In genomic region chr4:102501635-102502382, GRCh38 we compare ENCODE assay signal across 1 cellular context.
TF ChIP-seq lines count a peak whose summit lies in the region.

No MANE protein-coding gene starts in this region.

TF ChIP-seq in HepG2, 621 proteins besides CTCF, POLR2A, EP300 and RAD21 (continued from another document and continues in another):
- TF ChIP-seq KDM2A (CRISPR knock-in tag; IDR thresholded peaks at IDR 0.05; ENCODE audit: borderline replicate concordance, low read depth) (peak; percentile 77; the same call in 1 of the 2 replicates), MATR3 (CRISPR knock-in tag; IDR thresholded peaks at IDR 0.05) (no peak), USF2 (IDR thresholded peaks at IDR 0.05; ENCODE audit: low read depth, low read length) (no peak), USF2 (CRISPR knock-in tag; IDR thresholded peaks at IDR 0.05; ENCODE audit: borderline replicate concordance) (no peak), RFX1 (IDR thresholded peaks at IDR 0.05) (no peak), ZBTB10 (CRISPR knock-in tag; IDR thresholded peaks at IDR 0.05; ENCODE audit: borderline replicate concordance) (no peak), HDAC1 (CRISPR knock-in tag; IDR thresholded peaks at IDR 0.05) (peak; percentile 49; the same call in 1 of the 2 replicates), ELF3 (CRISPR knock-in tag; IDR thresholded peaks at IDR 0.05) (peak; percentile 85), BATF2 (CRISPR knock-in tag; IDR thresholded peaks at IDR 0.05) (0 out of 2 replicates have a peak, but pooled peaks have one; percentile 31), TSC22D2 (CRISPR knock-in tag; IDR thresholded peaks at IDR 0.05; ENCODE audit: borderline replicate concordance) (no peak), PITX1 (CRISPR knock-in tag; IDR thresholded peaks at IDR 0.05) (peak; percentile 81), GPN1 (CRISPR knock-in tag; IDR thresholded peaks at IDR 0.05; ENCODE audit: borderline replicate concordance) (0 out of 2 replicates have a peak, but pooled peaks have one; percentile 28), BCL3 (CRISPR knock-in tag; IDR thresholded peaks at IDR 0.05) (0 out of 2 replicates have a peak, but pooled peaks have one; percentile 17), U2AF2 (IDR thresholded peaks at IDR 0.05; ENCODE audit: low read depth, low read length) (no peak), ATF4 (CRISPR knock-in tag; IDR thresholded peaks at IDR 0.05) (no peak), TFDP2 (CRISPR knock-in tag; IDR thresholded peaks at IDR 0.05) (peak; percentile 62; the same call in 1 of the 2 replicates), TARDBP (CRISPR knock-in tag; IDR thresholded peaks at IDR 0.05) (peak; percentile 23; the same call in 1 of the 2 replicates), ZNF350 (CRISPR knock-in tag; IDR thresholded peaks at IDR 0.05; ENCODE audit: borderline replicate concordance, low read depth) (peak; percentile 47; the same call in 1 of the 2 replicates), REPIN1 (CRISPR knock-in tag; IDR thresholded peaks at IDR 0.05; ENCODE audit: borderline replicate concordance, low read depth) (no peak), ZNF570 (CRISPR knock-in tag; IDR thresholded peaks at IDR 0.05; ENCODE audit: borderline replicate concordance) (no peak), ELF1 (CRISPR knock-in tag; IDR thresholded peaks at IDR 0.05) (peak; percentile 90), ZNF556 (CRISPR knock-in tag; IDR thresholded peaks at IDR 0.05; ENCODE audit: borderline replicate concordance) (0 out of 2 replicates have a peak, but pooled peaks have one; percentile 59), ZNF460 (CRISPR knock-in tag; IDR thresholded peaks at IDR 0.05; ENCODE audit: borderline replicate concordance) (no peak), NR0B2 (CRISPR knock-in tag; IDR thresholded peaks at IDR 0.05) (peak; percentile 62; the same call in 1 of the 2 replicates), E2F5 (CRISPR knock-in tag; conservative IDR thresholded peaks at IDR 0.05) (0 out of 2 replicates have a peak, but pooled peaks have one; percentile 48), HNRNPK (IDR thresholded peaks at IDR 0.05; ENCODE audit: low read depth, low read length, poor library complexity, severe bottlenecking) (peak; percentile 31), NFRKB (IDR thresholded peaks at IDR 0.05) (no peak), ZNF331 (CRISPR knock-in tag; IDR thresholded peaks at IDR 0.05) (peak; percentile 16; the same call in 1 of the 2 replicates), NFAT5 (CRISPR knock-in tag; IDR thresholded peaks at IDR 0.05) (0 out of 2 replicates have a peak, but pooled peaks have one; percentile 29), KLF9 (CRISPR knock-in tag; IDR thresholded peaks at IDR 0.05; ENCODE audit: low read depth) (no peak), NFYB (CRISPR knock-in tag; IDR thresholded peaks at IDR 0.05) (no peak), AHR (CRISPR knock-in tag; IDR thresholded peaks at IDR 0.05) (0 out of 2 replicates have a peak, but pooled peaks have one; percentile 61), MYC (CRISPR knock-in tag; IDR thresholded peaks at IDR 0.05; ENCODE audit: borderline replicate concordance) (peak; percentile 78), RBM22 (optimal IDR thresholded peaks at IDR 0.05; ENCODE audit: low read length) (peak; percentile 28), ZNF549 (CRISPR knock-in tag; IDR thresholded peaks at IDR 0.05) (no peak), ZNF543 (CRISPR knock-in tag; IDR thresholded peaks at IDR 0.05) (no peak), POLR2AphosphoS5 (IDR thresholded peaks at IDR 0.05; ENCODE audit: low read depth, low read length) (peak; percentile 45; the same call in 1 of the 2 replicates), ARID4A (CRISPR knock-in tag; IDR thresholded peaks at IDR 0.05; ENCODE audit: borderline replicate concordance) (peak; percentile 81), ZSCAN9 (CRISPR knock-in tag; IDR thresholded peaks at IDR 0.05; ENCODE audit: borderline replicate concordance) (peak; percentile 52; the same call in 1 of the 2 replicates), ZNF768 (CRISPR knock-in tag; IDR thresholded peaks at IDR 0.05) (no peak), ZSCAN20 (CRISPR knock-in tag; IDR thresholded peaks at IDR 0.05; ENCODE audit: borderline replicate concordance) (peak; percentile 53; the same call in 1 of the 2 replicates)
